10 cellular contexts compared by ENCODE assay signal in genomic region chr1:58575831-58576726, GRCh38. TPM values are rescaled to one million over a fixed set of nuclear protein-coding genes. Genes with fewer than 3 reads are reported as not detected.
DNase-seq lines count a peak whose midpoint lies in the region; ATAC-seq and TF ChIP-seq lines count a peak whose summit lies in the region.
"Had no signal": no experiment of that assay in that cellular context is flagged by ENCODE, and none has a peak within 500 bp of the region (broad histone marks: within the 10 kb centered on the region; RNA-seq: fewer than 3 reads in every experiment).

No MANE protein-coding gene starts in this region.

- DNase-seq in Right ventricle myocardium inferior (ENCODE audit: missing footprints) (peak; percentile 76), cardiac septum (ENCODE audit: low spot score) (no peak), dermis blood vessel endothelial cell (peak; percentile 53), mucosa of gallbladder (ENCODE audit: low spot score) (peak; percentile 36), uterus (no peak), NOMO-1 treated with dmso at 0.1 percent for 144 hours (lab: John Stamatoyannopoulos, UW; ENCODE audit: unreplicated experiment) (no peak), NCI-H82 (lab: John Stamatoyannopoulos, UW) (no peak)
- DNase-seq: DMS79 treated with DMSO at 0.1 percent for 48 hours had no signal

- no peak overlapping the region for H3K27ac ChIP-seq in uterus

- H3K4me3 ChIP-seq in uterus, result peak overlapping the region; percentile 5 to 19

- peaks cover 0 to 7% of the 10 kb centered on the region in 2 donors for H3K4me1 ChIP-seq in uterus

- H3K27me3 ChIP-seq in uterus, result peaks cover 0 to 2% of the 10 kb centered on the region in 2 donors

- H3K9me3 ChIP-seq in uterus, result no peaks in the 10 kb centered on the region

- no peaks in the 10 kb centered on the region for H3K36me3 ChIP-seq in uterus

- intact Hi-C loops in Right ventricle myocardium inferior (cut with DNase I) (no loop called here), cardiac septum (cut with DNase I) (no loop called here), uterus (cut with DNase I; ENCODE audit: low total_unique reads) (no loop called here)

- no peak for TF ChIP-seq CTCF in uterus (IDR thresholded peaks at IDR 0.05)

- ATAC-seq in Right ventricle myocardium inferior, result no peak
- no peak for ATAC-seq in activated CD4-positive, CD25-positive, alpha-beta regulatory T cell treated with anti-CD3 and anti-CD28 coated beads, Interleukin-2, amount 50 U/mL, for 24 hours

- TF ChIP-seq POLR2A in uterus (IDR thresholded peaks at IDR 0.05), result no peak

RNA-seq across cellular contexts. Expression of gene TACSTD2, which starts 1.0 kb away (rescaled TPM):
- 0.14 TPM for total RNA-seq in Right ventricle myocardium inferior
- 0.11 TPM for total RNA-seq in cardiac septum
- total RNA-seq in dermis blood vessel endothelial cell, result 43.9 and 48.0 TPM in 2 replicates
- 19.2 TPM for total RNA-seq in mucosa of gallbladder
- 10 to 100 TPM in 1 of 4 donors, under 1 TPM in 2, not detected in 1; 0.26 to 24.8 (median 0.73) TPM for total RNA-seq in uterus
- total RNA-seq: activated CD8-positive, alpha-beta memory T cell treated with anti-CD3 and anti-CD28 coated beads for 36 hours had no signal

RNA-seq across cellular contexts. Expression of gene OMA1, which starts 29.6 kb away (rescaled TPM):
- total RNA-seq in Right ventricle myocardium inferior, result 27.8 TPM
- total RNA-seq in cardiac septum, result 32.6 TPM
- 16.7 and 21.3 TPM in 2 replicates for total RNA-seq in dermis blood vessel endothelial cell
- 34.8 TPM for total RNA-seq in mucosa of gallbladder
- 10 to 100 TPM; 45.9 to 97.6 (median 65.4) TPM for total RNA-seq in uterus

Comparison
In these comparisons a context has a peak if more than half of its experiments do, and no peak if none do; other contexts are left out.
1. DNase-seq: peak in Right ventricle myocardium inferior (single experiment), dermis blood vessel endothelial cell (single experiment) and mucosa of gallbladder (single experiment); none in cardiac septum (single experiment), uterus (0 of 2), NOMO-1 treated with dmso at 0.1 percent for 144 hours (single experiment) and NCI-H82 (single experiment).